Comparison of ENCODE assay signal across 1 cellular context in the genomic region with DNA sequence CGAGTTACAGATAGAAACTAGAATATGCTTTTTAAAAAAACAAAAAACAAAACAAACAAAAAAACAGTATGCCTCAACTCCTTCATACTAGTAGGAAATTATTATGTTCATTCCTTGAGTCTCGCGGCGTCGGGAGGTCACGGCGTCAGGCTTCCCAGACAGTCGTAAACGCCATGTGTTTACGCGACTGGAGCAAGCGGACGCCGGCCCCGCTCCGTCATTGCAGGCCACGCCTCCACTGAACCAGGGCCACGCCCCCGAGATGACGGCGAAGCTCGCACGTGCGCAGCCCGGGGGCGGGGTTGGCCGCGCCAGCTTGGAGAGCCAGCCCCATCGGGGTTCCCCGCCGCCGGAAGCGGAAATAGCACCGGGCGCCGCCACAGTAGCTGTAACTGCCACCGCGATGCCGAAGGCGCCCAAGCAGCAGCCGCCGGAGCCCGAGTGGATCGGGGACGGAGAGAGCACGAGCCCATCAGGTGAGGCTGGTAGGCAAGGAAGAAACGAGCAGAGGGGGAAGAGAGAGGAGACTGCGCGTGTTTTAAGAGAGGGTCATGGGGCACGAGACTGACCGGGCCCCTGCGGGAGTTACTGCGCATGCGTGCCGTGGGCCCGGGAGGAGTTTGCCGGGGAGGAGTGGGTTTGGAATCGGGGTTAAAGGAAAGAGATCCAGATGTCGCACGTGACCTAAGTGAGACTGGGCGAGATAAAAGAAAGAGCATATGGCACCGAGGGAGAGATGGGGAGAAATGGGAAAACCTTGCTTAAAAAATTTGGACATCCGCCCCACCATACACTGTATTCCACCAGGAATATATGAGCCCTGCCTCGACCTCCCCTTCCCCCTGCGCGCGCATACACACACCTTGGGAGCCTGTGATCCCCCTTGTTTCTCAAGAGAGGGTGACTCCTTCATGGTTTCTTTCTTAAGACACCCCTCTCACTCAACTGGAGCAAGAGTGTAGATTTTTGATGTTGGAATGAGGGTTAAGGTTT.
TF ChIP-seq lines count a peak whose summit lies in the region.

ABCF1 (plus strand) TSS at position 358 of the 993 bp plus-strand sequence; CDS start at position 404, 46 bp downstream.

TF ChIP-seq in HepG2, 621 proteins besides CTCF, POLR2A, EP300 and RAD21 (continued from another document and continues in another):
- TF ChIP-seq ATF5 (CRISPR knock-in tag; IDR thresholded peaks at IDR 0.05; ENCODE audit: low read depth) (0 out of 2 replicates have a peak, but pooled peaks have one; percentile 69), ZZZ3 (CRISPR knock-in tag; IDR thresholded peaks at IDR 0.05; ENCODE audit: borderline replicate concordance) (peak; percentile 89; the same call in 1 of the 2 replicates), ZNF138 (CRISPR knock-in tag; IDR thresholded peaks at IDR 0.05; ENCODE audit: low read depth) (peak; percentile 94), ZNF639 (CRISPR knock-in tag; conservative IDR thresholded peaks at IDR 0.05) (no peak; the same call in 1 of the 2 replicates), MAFF (IDR thresholded peaks at IDR 0.05; ENCODE audit: low read depth, low read length) (no peak), SPEN (CRISPR knock-in tag; IDR thresholded peaks at IDR 0.05; ENCODE audit: low read depth) (peak; percentile 96), SUZ12 (IDR thresholded peaks at IDR 0.05; ENCODE audit: low read depth, low read length) (no peak), DNMT1 (CRISPR knock-in tag; IDR thresholded peaks at IDR 0.05) (peak; percentile 90), ZMAT3 (CRISPR knock-in tag; conservative IDR thresholded peaks at IDR 0.05) (peak; percentile 96), RFXAP (CRISPR knock-in tag; IDR thresholded peaks at IDR 0.05; ENCODE audit: borderline replicate concordance) (peak; percentile 88), BRD4 (CRISPR knock-in tag; IDR thresholded peaks at IDR 0.05) (peak; percentile 88; the same call in 1 of the 2 replicates), ZNF180 (CRISPR knock-in tag; IDR thresholded peaks at IDR 0.05; ENCODE audit: borderline replicate concordance, low read depth) (no peak), NCOA1 (CRISPR knock-in tag; IDR thresholded peaks at IDR 0.05) (no peak), HMG20A (CRISPR knock-in tag; IDR thresholded peaks at IDR 0.05; ENCODE audit: borderline replicate concordance) (no peak), HES4 (CRISPR knock-in tag; IDR thresholded peaks at IDR 0.05; ENCODE audit: borderline replicate concordance) (no peak; the same call in 1 of the 2 replicates), ZNF558 (CRISPR knock-in tag; IDR thresholded peaks at IDR 0.05; ENCODE audit: borderline replicate concordance) (peak; percentile 97), ZNF589 (CRISPR knock-in tag; conservative IDR thresholded peaks at IDR 0.05) (peak; percentile 86), DMAP1 (CRISPR knock-in tag; IDR thresholded peaks at IDR 0.05) (peak; percentile 99), MYC (CRISPR knock-in tag; IDR thresholded peaks at IDR 0.05; ENCODE audit: borderline replicate concordance) (peak; percentile 98), ATRX (CRISPR knock-in tag; IDR thresholded peaks at IDR 0.05; ENCODE audit: borderline replicate concordance) (0 out of 2 replicates have a peak, but pooled peaks have one; percentile 28), FOXK1 (CRISPR knock-in tag; IDR thresholded peaks at IDR 0.05; ENCODE audit: borderline replicate concordance, low read depth) (peak; percentile 94), ELF1 (CRISPR knock-in tag; IDR thresholded peaks at IDR 0.05) (peak; percentile 94), ZBTB21 (CRISPR knock-in tag; IDR thresholded peaks at IDR 0.05) (peak; percentile 61), MZF1 (CRISPR knock-in tag; IDR thresholded peaks at IDR 0.05; ENCODE audit: borderline replicate concordance) (peak; percentile 83; the same call in 1 of the 2 replicates), HHEX (CRISPR knock-in tag; IDR thresholded peaks at IDR 0.05) (no peak), STAG1 (CRISPR knock-in tag; IDR thresholded peaks at IDR 0.05) (0 out of 2 replicates have a peak, but pooled peaks have one; percentile 2), USF2 (IDR thresholded peaks at IDR 0.05; ENCODE audit: low read depth, low read length) (peak; percentile 58; the same call in 1 of the 2 replicates), USF2 (CRISPR knock-in tag; IDR thresholded peaks at IDR 0.05; ENCODE audit: borderline replicate concordance) (peak; percentile 80; the same call in 1 of the 2 replicates), CHD4 (IDR thresholded peaks at IDR 0.05; ENCODE audit: borderline replicate concordance, low read length) (no peak), ARID4A (CRISPR knock-in tag; IDR thresholded peaks at IDR 0.05; ENCODE audit: borderline replicate concordance) (peak; percentile 99), KDM1A (CRISPR knock-in tag; IDR thresholded peaks at IDR 0.05) (no peak), ELF3 (CRISPR knock-in tag; IDR thresholded peaks at IDR 0.05) (peak; percentile 99), ZNF430 (CRISPR knock-in tag; IDR thresholded peaks at IDR 0.05) (peak; percentile 97), PAWR (CRISPR knock-in tag; IDR thresholded peaks at IDR 0.05; ENCODE audit: borderline replicate concordance) (no peak; the same call in 1 of the 2 replicates), EHMT2 (IDR thresholded peaks at IDR 0.05; ENCODE audit: borderline replicate concordance, low read depth, low read length) (no peak; the same call in 1 of the 2 replicates), SAFB2 (CRISPR knock-in tag; IDR thresholded peaks at IDR 0.05; ENCODE audit: borderline replicate concordance, low read depth) (peak; percentile 96), ZNF746 (CRISPR knock-in tag; IDR thresholded peaks at IDR 0.05) (peak; percentile 80; the same call in 1 of the 2 replicates), ZSCAN31 (CRISPR knock-in tag; IDR thresholded peaks at IDR 0.05; ENCODE audit: low read depth) (peak; percentile 94), HNRNPUL1 (IDR thresholded peaks at IDR 0.05; ENCODE audit: low read depth, low read length) (no peak), ZKSCAN1 (IDR thresholded peaks at IDR 0.05; ENCODE audit: low read length) (peak; percentile 44; the same call in 1 of the 2 replicates), ZNF766 (CRISPR knock-in tag; IDR thresholded peaks at IDR 0.05; ENCODE audit: borderline replicate concordance) (peak; percentile 96), FOXJ3 (CRISPR knock-in tag; IDR thresholded peaks at IDR 0.05; ENCODE audit: borderline replicate concordance) (peak; percentile 89), NFE2L1 (CRISPR knock-in tag; IDR thresholded peaks at IDR 0.05; ENCODE audit: borderline replicate concordance) (no peak), RCOR2 (CRISPR knock-in tag; IDR thresholded peaks at IDR 0.05) (no peak)
- TF ChIP-seq, protein P1, sequence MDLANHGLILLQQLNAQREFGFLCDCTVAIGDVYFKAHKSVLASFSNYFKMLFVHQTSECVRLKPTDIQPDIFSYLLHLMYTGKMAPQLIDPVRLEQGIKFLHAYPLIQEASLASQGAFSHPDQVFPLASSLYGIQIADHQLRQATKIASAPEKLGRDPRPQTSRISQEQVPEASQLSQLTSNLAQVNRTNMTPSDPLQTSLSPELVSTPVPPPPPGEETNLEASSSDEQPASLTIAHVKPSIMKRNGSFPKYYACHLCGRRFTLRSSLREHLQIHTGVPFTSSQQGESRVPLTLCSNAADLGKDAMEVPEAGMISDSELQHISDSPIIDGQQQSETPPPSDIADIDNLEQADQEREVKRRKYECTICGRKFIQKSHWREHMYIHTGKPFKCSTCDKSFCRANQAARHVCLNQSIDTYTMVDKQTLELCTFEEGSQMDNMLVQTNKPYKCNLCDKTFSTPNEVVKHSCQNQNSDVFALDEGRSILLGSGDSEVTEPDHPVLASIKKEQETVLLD (CRISPR knock-in tag; IDR thresholded peaks at IDR 0.05; ENCODE audit: low read depth) = peak; percentile 86
- TF ChIP-seq, protein P2, sequence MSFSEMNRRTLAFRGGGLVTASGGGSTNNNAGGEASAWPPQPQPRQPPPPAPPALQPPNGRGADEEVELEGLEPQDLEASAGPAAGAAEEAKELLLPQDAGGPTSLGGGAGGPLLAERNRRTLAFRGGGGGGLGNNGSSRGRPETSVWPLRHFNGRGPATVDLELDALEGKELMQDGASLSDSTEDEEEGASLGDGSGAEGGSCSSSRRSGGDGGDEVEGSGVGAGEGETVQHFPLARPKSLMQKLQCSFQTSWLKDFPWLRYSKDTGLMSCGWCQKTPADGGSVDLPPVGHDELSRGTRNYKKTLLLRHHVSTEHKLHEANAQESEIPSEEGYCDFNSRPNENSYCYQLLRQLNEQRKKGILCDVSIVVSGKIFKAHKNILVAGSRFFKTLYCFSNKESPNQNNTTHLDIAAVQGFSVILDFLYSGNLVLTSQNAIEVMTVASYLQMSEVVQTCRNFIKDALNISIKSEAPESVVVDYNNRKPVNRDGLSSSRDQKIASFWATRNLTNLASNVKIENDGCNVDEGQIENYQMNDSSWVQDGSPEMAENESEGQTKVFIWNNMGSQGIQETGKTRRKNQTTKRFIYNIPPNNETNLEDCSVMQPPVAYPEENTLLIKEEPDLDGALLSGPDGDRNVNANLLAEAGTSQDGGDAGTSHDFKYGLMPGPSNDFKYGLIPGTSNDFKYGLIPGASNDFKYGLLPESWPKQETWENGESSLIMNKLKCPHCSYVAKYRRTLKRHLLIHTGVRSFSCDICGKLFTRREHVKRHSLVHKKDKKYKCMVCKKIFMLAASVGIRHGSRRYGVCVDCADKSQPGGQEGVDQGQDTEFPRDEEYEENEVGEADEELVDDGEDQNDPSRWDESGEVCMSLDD (CRISPR knock-in tag; IDR thresholded peaks at IDR 0.05; ENCODE audit: borderline replicate concordance) = no peak; the same call in 1 of the 2 replicates
